In genomic region chr3:161419555-161420333, GRCh38 we compare ENCODE assay signal across 2 cellular contexts.
TF ChIP-seq lines count a peak whose summit lies in the region.

No MANE protein-coding gene starts in this region.

TF ChIP-seq in IMR-90, 13 proteins besides CTCF, POLR2A, EP300 and RAD21:
- TF ChIP-seq FOS (IDR thresholded peaks at IDR 0.05; ENCODE audit: low read depth, low read length): no peak
- no peak for TF ChIP-seq NFE2L2 (IDR thresholded peaks at IDR 0.05; ENCODE audit: low read depth, low read length)
- no peak for TF ChIP-seq MAFK (IDR thresholded peaks at IDR 0.05; ENCODE audit: low read depth, low read length)
- TF ChIP-seq MAZ (IDR thresholded peaks at IDR 0.05; ENCODE audit: borderline replicate concordance, low read depth, low read length): no peak
- TF ChIP-seq ELK1 (IDR thresholded peaks at IDR 0.05; ENCODE audit: borderline replicate concordance, low read depth, low read length): no peak
- TF ChIP-seq SMC3 (IDR thresholded peaks at IDR 0.05; ENCODE audit: low read depth, low read length): no peak
- no peak for TF ChIP-seq CEBPB (IDR thresholded peaks at IDR 0.05; ENCODE audit: low read depth, low read length)
- TF ChIP-seq USF2 (IDR thresholded peaks at IDR 0.05; ENCODE audit: low read depth, low read length): no peak

TF ChIP-seq in WTC11, 78 proteins besides CTCF, POLR2A, EP300 and RAD21:
- TF ChIP-seq GRHL2 (CRISPR knock-in tag; IDR thresholded peaks at IDR 0.05; ENCODE audit: insufficient replicate concordance, severe bottlenecking) (no peak), JAZF1 (CRISPR knock-in tag; IDR thresholded peaks at IDR 0.05) (no peak), IRF2 (CRISPR knock-in tag; IDR thresholded peaks at IDR 0.05; ENCODE audit: borderline replicate concordance, low read depth) (no peak), RELA (CRISPR knock-in tag; IDR thresholded peaks at IDR 0.05; ENCODE audit: borderline replicate concordance) (no peak), ZNF396 (CRISPR knock-in tag; IDR thresholded peaks at IDR 0.05; ENCODE audit: borderline replicate concordance) (no peak), TEAD4 (CRISPR knock-in tag; IDR thresholded peaks at IDR 0.05) (no peak), ZNF138 (CRISPR knock-in tag; conservative IDR thresholded peaks at IDR 0.05) (no peak)
- TF ChIP-seq, protein P1, sequence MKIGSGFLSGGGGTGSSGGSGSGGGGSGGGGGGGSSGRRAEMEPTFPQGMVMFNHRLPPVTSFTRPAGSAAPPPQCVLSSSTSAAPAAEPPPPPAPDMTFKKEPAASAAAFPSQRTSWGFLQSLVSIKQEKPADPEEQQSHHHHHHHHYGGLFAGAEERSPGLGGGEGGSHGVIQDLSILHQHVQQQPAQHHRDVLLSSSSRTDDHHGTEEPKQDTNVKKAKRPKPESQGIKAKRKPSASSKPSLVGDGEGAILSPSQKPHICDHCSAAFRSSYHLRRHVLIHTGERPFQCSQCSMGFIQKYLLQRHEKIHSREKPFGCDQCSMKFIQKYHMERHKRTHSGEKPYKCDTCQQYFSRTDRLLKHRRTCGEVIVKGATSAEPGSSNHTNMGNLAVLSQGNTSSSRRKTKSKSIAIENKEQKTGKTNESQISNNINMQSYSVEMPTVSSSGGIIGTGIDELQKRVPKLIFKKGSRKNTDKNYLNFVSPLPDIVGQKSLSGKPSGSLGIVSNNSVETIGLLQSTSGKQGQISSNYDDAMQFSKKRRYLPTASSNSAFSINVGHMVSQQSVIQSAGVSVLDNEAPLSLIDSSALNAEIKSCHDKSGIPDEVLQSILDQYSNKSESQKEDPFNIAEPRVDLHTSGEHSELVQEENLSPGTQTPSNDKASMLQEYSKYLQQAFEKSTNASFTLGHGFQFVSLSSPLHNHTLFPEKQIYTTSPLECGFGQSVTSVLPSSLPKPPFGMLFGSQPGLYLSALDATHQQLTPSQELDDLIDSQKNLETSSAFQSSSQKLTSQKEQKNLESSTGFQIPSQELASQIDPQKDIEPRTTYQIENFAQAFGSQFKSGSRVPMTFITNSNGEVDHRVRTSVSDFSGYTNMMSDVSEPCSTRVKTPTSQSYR (CRISPR knock-in tag; IDR thresholded peaks at IDR 0.05): no peak
- TF ChIP-seq, protein P2, sequence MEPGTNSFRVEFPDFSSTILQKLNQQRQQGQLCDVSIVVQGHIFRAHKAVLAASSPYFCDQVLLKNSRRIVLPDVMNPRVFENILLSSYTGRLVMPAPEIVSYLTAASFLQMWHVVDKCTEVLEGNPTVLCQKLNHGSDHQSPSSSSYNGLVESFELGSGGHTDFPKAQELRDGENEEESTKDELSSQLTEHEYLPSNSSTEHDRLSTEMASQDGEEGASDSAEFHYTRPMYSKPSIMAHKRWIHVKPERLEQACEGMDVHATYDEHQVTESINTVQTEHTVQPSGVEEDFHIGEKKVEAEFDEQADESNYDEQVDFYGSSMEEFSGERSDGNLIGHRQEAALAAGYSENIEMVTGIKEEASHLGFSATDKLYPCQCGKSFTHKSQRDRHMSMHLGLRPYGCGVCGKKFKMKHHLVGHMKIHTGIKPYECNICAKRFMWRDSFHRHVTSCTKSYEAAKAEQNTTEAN (CRISPR knock-in tag; IDR thresholded peaks at IDR 0.05): no peak
